Comparison of ENCODE assay signal across 1 cellular context in the genomic region with DNA sequence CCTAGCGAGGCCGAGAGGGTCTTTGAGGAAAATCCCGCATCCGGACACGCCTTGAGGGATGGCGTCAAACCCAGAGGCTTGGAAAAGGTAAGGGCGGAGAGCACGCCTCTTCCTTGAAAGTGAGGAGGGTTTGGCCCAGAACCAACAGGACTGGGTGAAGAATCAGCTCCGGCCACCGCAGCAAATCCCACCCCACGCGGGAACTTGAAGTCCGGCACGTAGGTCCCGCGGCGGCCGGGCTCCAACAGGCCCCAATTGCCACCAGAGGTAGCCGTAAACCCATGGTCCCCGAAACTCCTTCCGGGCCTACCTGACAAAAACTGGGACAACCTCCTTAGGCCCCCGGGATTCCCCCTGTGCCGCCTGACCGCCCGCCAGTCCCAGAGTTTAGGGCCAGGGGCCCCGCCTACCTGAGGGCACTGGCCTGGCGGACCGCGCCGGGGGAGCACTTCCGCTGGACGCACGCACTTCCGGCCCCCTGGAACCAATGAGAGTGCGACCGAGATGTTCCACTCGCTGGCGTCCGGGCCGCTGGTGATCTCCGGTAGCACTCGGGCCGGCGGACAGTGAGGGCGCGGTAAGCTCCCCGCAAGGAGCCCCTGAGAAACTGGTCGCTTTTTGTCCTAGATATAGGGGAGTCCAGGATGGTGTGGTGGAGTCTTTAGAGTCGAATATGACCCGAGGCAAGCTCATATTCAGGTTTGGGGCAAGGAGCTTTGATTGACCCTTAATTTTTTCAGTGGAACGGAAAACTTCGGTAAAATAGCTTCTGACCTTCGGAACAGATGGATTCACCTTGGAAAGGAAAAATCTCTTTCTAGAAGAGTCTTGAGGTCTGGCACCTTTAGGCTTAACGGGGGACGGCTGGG.
TF ChIP-seq lines count a peak whose summit lies in the region.

Gene LZIC (minus strand): TSS at position 453 of the 869 bp plus-strand sequence. CDS start 6,772 bp downstream, outside the sequence.
Gene NMNAT1 (plus strand): TSS at position 537 of the 869 bp plus-strand sequence. CDS start 28,599 bp downstream, outside the sequence.

TF ChIP-seq in HepG2, 621 proteins besides CTCF, POLR2A, EP300 and RAD21 (continued from another document and continues in another):
- peak; percentile 83; the same call in 1 of the 2 replicates for TF ChIP-seq WIZ (CRISPR knock-in tag; IDR thresholded peaks at IDR 0.05)
- no peak for TF ChIP-seq NFRKB (IDR thresholded peaks at IDR 0.05)
- TF ChIP-seq ZNF296 (CRISPR knock-in tag; conservative IDR thresholded peaks at IDR 0.05), result no peak
- TF ChIP-seq ZSCAN22 (CRISPR knock-in tag; IDR thresholded peaks at IDR 0.05), result no peak
- TF ChIP-seq ZNF788 (CRISPR knock-in tag; IDR thresholded peaks at IDR 0.05; ENCODE audit: borderline replicate concordance), result peak; percentile 88; the same call in 1 of the 2 replicates
- TF ChIP-seq SAP130 (CRISPR knock-in tag; IDR thresholded peaks at IDR 0.05; ENCODE audit: low read depth), result peak; percentile 95
- TF ChIP-seq ATM (IDR thresholded peaks at IDR 0.05; ENCODE audit: borderline replicate concordance), result no peak
- peak; percentile 90 for TF ChIP-seq ZBTB38 (CRISPR knock-in tag; IDR thresholded peaks at IDR 0.05)
- TF ChIP-seq, protein P1, sequence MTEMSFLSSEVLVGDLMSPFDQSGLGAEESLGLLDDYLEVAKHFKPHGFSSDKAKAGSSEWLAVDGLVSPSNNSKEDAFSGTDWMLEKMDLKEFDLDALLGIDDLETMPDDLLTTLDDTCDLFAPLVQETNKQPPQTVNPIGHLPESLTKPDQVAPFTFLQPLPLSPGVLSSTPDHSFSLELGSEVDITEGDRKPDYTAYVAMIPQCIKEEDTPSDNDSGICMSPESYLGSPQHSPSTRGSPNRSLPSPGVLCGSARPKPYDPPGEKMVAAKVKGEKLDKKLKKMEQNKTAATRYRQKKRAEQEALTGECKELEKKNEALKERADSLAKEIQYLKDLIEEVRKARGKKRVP (CRISPR knock-in tag; IDR thresholded peaks at IDR 0.05), result peak in 1 of 2 experiments; percentile 51; a peak in 1 of 4 replicates
- peak; percentile 91 for TF ChIP-seq ZNF792 (CRISPR knock-in tag; IDR thresholded peaks at IDR 0.05)
- TF ChIP-seq ZZZ3 (CRISPR knock-in tag; IDR thresholded peaks at IDR 0.05; ENCODE audit: borderline replicate concordance), result peak; percentile 92; the same call in 1 of the 2 replicates
- TF ChIP-seq MED1 (CRISPR knock-in tag; IDR thresholded peaks at IDR 0.05), result peak; percentile 86
- peak; percentile 81; the same call in 1 of the 2 replicates for TF ChIP-seq RELA (CRISPR knock-in tag; IDR thresholded peaks at IDR 0.05)
- 0 out of 2 replicates have a peak, but pooled peaks have one; percentile 34 for TF ChIP-seq ATF1 (CRISPR knock-in tag; IDR thresholded peaks at IDR 0.05)
- peak; percentile 83 for TF ChIP-seq MTA1 (CRISPR knock-in tag; IDR thresholded peaks at IDR 0.05; ENCODE audit: borderline replicate concordance)
- TF ChIP-seq ZNF841 (CRISPR knock-in tag; IDR thresholded peaks at IDR 0.05; ENCODE audit: borderline replicate concordance), result no peak
- peak; percentile 81 for TF ChIP-seq YY1 (IDR thresholded peaks at IDR 0.05; ENCODE audit: insufficient read depth, insufficient replicate concordance, low read depth, low read length)
- no peak for TF ChIP-seq TMF1 (CRISPR knock-in tag; IDR thresholded peaks at IDR 0.05; ENCODE audit: low read depth)
- TF ChIP-seq DNMT3B (CRISPR knock-in tag; conservative IDR thresholded peaks at IDR 0.05), result no peak
- TF ChIP-seq, protein P2, sequence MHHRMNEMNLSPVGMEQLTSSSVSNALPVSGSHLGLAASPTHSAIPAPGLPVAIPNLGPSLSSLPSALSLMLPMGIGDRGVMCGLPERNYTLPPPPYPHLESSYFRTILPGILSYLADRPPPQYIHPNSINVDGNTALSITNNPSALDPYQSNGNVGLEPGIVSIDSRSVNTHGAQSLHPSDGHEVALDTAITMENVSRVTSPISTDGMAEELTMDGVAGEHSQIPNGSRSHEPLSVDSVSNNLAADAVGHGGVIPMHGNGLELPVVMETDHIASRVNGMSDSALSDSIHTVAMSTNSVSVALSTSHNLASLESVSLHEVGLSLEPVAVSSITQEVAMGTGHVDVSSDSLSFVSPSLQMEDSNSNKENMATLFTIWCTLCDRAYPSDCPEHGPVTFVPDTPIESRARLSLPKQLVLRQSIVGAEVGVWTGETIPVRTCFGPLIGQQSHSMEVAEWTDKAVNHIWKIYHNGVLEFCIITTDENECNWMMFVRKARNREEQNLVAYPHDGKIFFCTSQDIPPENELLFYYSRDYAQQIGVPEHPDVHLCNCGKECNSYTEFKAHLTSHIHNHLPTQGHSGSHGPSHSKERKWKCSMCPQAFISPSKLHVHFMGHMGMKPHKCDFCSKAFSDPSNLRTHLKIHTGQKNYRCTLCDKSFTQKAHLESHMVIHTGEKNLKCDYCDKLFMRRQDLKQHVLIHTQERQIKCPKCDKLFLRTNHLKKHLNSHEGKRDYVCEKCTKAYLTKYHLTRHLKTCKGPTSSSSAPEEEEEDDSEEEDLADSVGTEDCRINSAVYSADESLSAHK (CRISPR knock-in tag; IDR thresholded peaks at IDR 0.05; ENCODE audit: borderline replicate concordance), result no peak; the same call in 1 of the 2 replicates
- TF ChIP-seq, protein P3, sequence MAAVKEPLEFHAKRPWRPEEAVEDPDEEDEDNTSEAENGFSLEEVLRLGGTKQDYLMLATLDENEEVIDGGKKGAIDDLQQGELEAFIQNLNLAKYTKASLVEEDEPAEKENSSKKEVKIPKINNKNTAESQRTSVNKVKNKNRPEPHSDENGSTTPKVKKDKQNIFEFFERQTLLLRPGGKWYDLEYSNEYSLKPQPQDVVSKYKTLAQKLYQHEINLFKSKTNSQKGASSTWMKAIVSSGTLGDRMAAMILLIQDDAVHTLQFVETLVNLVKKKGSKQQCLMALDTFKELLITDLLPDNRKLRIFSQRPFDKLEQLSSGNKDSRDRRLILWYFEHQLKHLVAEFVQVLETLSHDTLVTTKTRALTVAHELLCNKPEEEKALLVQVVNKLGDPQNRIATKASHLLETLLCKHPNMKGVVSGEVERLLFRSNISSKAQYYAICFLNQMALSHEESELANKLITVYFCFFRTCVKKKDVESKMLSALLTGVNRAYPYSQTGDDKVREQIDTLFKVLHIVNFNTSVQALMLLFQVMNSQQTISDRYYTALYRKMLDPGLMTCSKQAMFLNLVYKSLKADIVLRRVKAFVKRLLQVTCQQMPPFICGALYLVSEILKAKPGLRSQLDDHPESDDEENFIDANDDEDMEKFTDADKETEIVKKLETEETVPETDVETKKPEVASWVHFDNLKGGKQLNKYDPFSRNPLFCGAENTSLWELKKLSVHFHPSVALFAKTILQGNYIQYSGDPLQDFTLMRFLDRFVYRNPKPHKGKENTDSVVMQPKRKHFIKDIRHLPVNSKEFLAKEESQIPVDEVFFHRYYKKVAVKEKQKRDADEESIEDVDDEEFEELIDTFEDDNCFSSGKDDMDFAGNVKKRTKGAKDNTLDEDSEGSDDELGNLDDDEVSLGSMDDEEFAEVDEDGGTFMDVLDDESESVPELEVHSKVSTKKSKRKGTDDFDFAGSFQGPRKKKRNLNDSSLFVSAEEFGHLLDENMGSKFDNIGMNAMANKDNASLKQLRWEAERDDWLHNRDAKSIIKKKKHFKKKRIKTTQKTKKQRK (IDR thresholded peaks at IDR 0.05; ENCODE audit: low read length), result no peak
- no peak for TF ChIP-seq SOX6 (IDR thresholded peaks at IDR 0.05)
- peak; percentile 76 for TF ChIP-seq SOX6 (CRISPR knock-in tag; IDR thresholded peaks at IDR 0.05)
- TF ChIP-seq MTA3 (CRISPR knock-in tag; IDR thresholded peaks at IDR 0.05), result no peak
- TF ChIP-seq THAP8 (CRISPR knock-in tag; IDR thresholded peaks at IDR 0.05; ENCODE audit: borderline replicate concordance), result no peak
- TF ChIP-seq SIN3A (IDR thresholded peaks at IDR 0.05; ENCODE audit: borderline replicate concordance, low read depth, low read length), result peak; percentile 86; the same call in 1 of the 2 replicates
- TF ChIP-seq BRD4 (CRISPR knock-in tag; IDR thresholded peaks at IDR 0.05), result peak; percentile 85
- TF ChIP-seq ZNF343 (CRISPR knock-in tag; IDR thresholded peaks at IDR 0.05), result peak; percentile 71; the same call in 1 of the 2 replicates
- TF ChIP-seq SPEN (CRISPR knock-in tag; IDR thresholded peaks at IDR 0.05; ENCODE audit: low read depth), result peak; percentile 96
- peak; percentile 75; the same call in 1 of the 2 replicates for TF ChIP-seq ZNF20 (CRISPR knock-in tag; IDR thresholded peaks at IDR 0.05)
- no peak for TF ChIP-seq NONO (IDR thresholded peaks at IDR 0.05)
- TF ChIP-seq NONO (CRISPR knock-in tag; conservative IDR thresholded peaks at IDR 0.05), result peak; percentile 76; the same call in 1 of the 2 replicates
- TF ChIP-seq GTF3A (CRISPR knock-in tag; conservative IDR thresholded peaks at IDR 0.05), result no peak; the same call in 1 of the 2 replicates
- TF ChIP-seq MXD4 (CRISPR knock-in tag; IDR thresholded peaks at IDR 0.05), result peak; percentile 54; the same call in 1 of the 2 replicates
- TF ChIP-seq ZNF30 (CRISPR knock-in tag; IDR thresholded peaks at IDR 0.05), result no peak
- TF ChIP-seq SMC3 (IDR thresholded peaks at IDR 0.05; ENCODE audit: low read length), result no peak
- TF ChIP-seq CEBPG (CRISPR knock-in tag; IDR thresholded peaks at IDR 0.05), result no peak
- TF ChIP-seq, protein P4, sequence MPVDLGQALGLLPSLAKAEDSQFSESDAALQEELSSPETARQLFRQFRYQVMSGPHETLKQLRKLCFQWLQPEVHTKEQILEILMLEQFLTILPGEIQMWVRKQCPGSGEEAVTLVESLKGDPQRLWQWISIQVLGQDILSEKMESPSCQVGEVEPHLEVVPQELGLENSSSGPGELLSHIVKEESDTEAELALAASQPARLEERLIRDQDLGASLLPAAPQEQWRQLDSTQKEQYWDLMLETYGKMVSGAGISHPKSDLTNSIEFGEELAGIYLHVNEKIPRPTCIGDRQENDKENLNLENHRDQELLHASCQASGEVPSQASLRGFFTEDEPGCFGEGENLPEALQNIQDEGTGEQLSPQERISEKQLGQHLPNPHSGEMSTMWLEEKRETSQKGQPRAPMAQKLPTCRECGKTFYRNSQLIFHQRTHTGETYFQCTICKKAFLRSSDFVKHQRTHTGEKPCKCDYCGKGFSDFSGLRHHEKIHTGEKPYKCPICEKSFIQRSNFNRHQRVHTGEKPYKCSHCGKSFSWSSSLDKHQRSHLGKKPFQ (CRISPR knock-in tag; IDR thresholded peaks at IDR 0.05; ENCODE audit: insufficient replicate concordance), result no peak
- TF ChIP-seq ZNF615 (CRISPR knock-in tag; IDR thresholded peaks at IDR 0.05; ENCODE audit: borderline replicate concordance), result peak; percentile 93
- TF ChIP-seq GABPB1 (CRISPR knock-in tag; IDR thresholded peaks at IDR 0.05), result peak; percentile 100
- TF ChIP-seq, protein P5, sequence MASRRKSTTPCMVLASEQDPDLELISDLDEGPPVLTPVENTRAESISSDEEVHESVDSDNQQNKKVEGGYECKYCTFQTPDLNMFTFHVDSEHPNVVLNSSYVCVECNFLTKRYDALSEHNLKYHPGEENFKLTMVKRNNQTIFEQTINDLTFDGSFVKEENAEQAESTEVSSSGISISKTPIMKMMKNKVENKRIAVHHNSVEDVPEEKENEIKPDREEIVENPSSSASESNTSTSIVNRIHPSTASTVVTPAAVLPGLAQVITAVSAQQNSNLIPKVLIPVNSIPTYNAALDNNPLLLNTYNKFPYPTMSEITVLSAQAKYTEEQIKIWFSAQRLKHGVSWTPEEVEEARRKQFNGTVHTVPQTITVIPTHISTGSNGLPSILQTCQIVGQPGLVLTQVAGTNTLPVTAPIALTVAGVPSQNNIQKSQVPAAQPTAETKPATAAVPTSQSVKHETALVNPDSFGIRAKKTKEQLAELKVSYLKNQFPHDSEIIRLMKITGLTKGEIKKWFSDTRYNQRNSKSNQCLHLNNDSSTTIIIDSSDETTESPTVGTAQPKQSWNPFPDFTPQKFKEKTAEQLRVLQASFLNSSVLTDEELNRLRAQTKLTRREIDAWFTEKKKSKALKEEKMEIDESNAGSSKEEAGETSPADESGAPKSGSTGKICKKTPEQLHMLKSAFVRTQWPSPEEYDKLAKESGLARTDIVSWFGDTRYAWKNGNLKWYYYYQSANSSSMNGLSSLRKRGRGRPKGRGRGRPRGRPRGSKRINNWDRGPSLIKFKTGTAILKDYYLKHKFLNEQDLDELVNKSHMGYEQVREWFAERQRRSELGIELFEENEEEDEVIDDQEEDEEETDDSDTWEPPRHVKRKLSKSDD (CRISPR knock-in tag; IDR thresholded peaks at IDR 0.05; ENCODE audit: low read depth), result no peak
- 0 out of 2 replicates have a peak, but pooled peaks have one; percentile 44 for TF ChIP-seq ZKSCAN1 (IDR thresholded peaks at IDR 0.05; ENCODE audit: low read length)
- peak; percentile 69; the same call in 1 of the 2 replicates for TF ChIP-seq RNF219 (CRISPR knock-in tag; IDR thresholded peaks at IDR 0.05)
- TF ChIP-seq BATF2 (CRISPR knock-in tag; IDR thresholded peaks at IDR 0.05), result no peak
- no peak for TF ChIP-seq SCMH1 (CRISPR knock-in tag; IDR thresholded peaks at IDR 0.05; ENCODE audit: borderline replicate concordance)
